21 cellular contexts compared by ENCODE assay signal in genomic region chr7:27685893-27686292, GRCh38. TPM values are rescaled to one million over a fixed set of nuclear protein-coding genes. Genes with fewer than 3 reads are reported as not detected.
DNase-seq lines count a peak whose midpoint lies in the region; ATAC-seq, FAIRE-seq and TF ChIP-seq lines count a peak whose summit lies in the region.
"Had no signal": no experiment of that assay in that cellular context is flagged by ENCODE, and none has a peak within 500 bp of the region (broad histone marks: within the 10 kb centered on the region; RNA-seq: fewer than 3 reads in every experiment).

No MANE protein-coding gene starts in this region.

- no TSS peak for BruUV-seq in endothelial cell of umbilical vein (replicated peaks; lab: Mats Ljungman, UMichigan)

- H3K9me1 ChIP-seq in endothelial cell of umbilical vein (replicated peaks; ENCODE audit: control insufficient read depth, extremely low read depth, insufficient read depth, low read length): no peaks in the 10 kb centered on the region

- no peak for TF ChIP-seq POLR2A in endothelial cell of umbilical vein (IDR thresholded peaks at IDR 0.05; ENCODE audit: low read depth, low read length)

- TF ChIP-seq RAD21 in SK-N-SH (IDR thresholded peaks at IDR 0.05; ENCODE audit: low read length): no peak

- no peaks in the 10 kb centered on the region for H3K27me3 ChIP-seq in SK-N-SH (ENCODE audit: insufficient read depth)
- no peaks in the 10 kb centered on the region for H3K27me3 ChIP-seq in Loucy (ENCODE audit: insufficient read depth, low read length, poor library complexity, severe bottlenecking)
- H3K27me3 ChIP-seq in endothelial cell of umbilical vein (ENCODE audit: control insufficient read depth in 2 of 2, insufficient read depth in 2 of 2, low read length in 2 of 2): no peaks in the 10 kb centered on the region
- H3K27me3 ChIP-seq: BLaER1 treated with 17β-estradiol and CSF1 and Interleukin-3, amounts not matched to agents 10 nM and 100 nM had no signal

- TF ChIP-seq EP300 in SK-N-SH (IDR thresholded peaks at IDR 0.05; ENCODE audit: borderline replicate concordance in 1 of 2, low read depth in 1 of 2, low read length in 1 of 2): no peak

- ATAC-seq in SK-N-SH treated with all-trans-retinoic acid at 6 μM for 48 hours (no peak), GM18498 (IDR thresholded peaks at IDR 0.05; ENCODE audit: unreplicated experiment) (no peak)
- ATAC-seq: A549; CD8-positive, alpha-beta T cell; GM12878 had no signal

- 65% methylated on average over 2 of the region's 2 CpGs for WGBS in SK-N-SH (ENCODE audit: low lambda C conversion rate)

- H4K20me1 ChIP-seq in SK-N-SH (ENCODE audit: insufficient read depth) (no peaks in the 10 kb centered on the region), Loucy (ENCODE audit: insufficient read depth, low read length, poor library complexity, severe bottlenecking) (no peaks in the 10 kb centered on the region), endothelial cell of umbilical vein (replicated peaks; ENCODE audit: control insufficient read depth, extremely low read depth, insufficient read depth, low read length) (no peaks in the 10 kb centered on the region)
- H4K20me1 ChIP-seq: BLaER1 treated with 17β-estradiol and CSF1 and Interleukin-3, amounts not matched to agents 10 nM and 100 nM had no signal

- H3K9ac ChIP-seq in SK-N-SH (no peak overlapping the region), Loucy (ENCODE audit: low read depth, low read length, poor library complexity, severe bottlenecking) (no peak overlapping the region), endothelial cell of umbilical vein (replicated peaks; ENCODE audit: extremely low read depth, insufficient read depth, low read length) (no peak overlapping the region)
- H3K9ac ChIP-seq: BLaER1 treated with 17β-estradiol and CSF1 and Interleukin-3, amounts not matched to agents 10 nM and 100 nM had no signal

- peaks cover 16% of the 10 kb centered on the region; the same call in 1 of the 2 replicates for H3K9me3 ChIP-seq in SK-N-SH
- no peaks in the 10 kb centered on the region for H3K9me3 ChIP-seq in Loucy (ENCODE audit: insufficient read depth, low read depth, low read length)
- no peaks in the 10 kb centered on the region for H3K9me3 ChIP-seq in endothelial cell of umbilical vein (replicated peaks; ENCODE audit: control insufficient read depth, insufficient read depth, low read length)
- H3K9me3 ChIP-seq: A549, Caco-2 had no signal

- no peak overlapping the region for H3K4me2 ChIP-seq in SK-N-SH
- no peak overlapping the region for H3K4me2 ChIP-seq in Loucy (ENCODE audit: low read depth, low read length, poor library complexity, severe bottlenecking)
- H3K4me2 ChIP-seq in endothelial cell of umbilical vein (ENCODE audit: insufficient read depth, low read length): peak overlapping the region; percentile 11
- H3K4me2 ChIP-seq: A549; BLaER1 treated with 17β-estradiol and CSF1 and Interleukin-3, amounts not matched to agents 10 nM and 100 nM had no signal

- FAIRE-seq in endothelial cell of umbilical vein (lab: Jason Lieb, UNC): peak; percentile 33
- FAIRE-seq: A549, D721Med, GM12878, GM12892, GM19239 had no signal

- DNase-seq in SK-N-SH (no peak), endothelial cell of umbilical vein (ENCODE audit: low read depth, low spot score) (no peak), NCI-H2081 treated with DMSO at 0.1 percent for 48 hours (lab: John Stamatoyannopoulos, UW) (no peak), T-helper 2 cell (no peak)
- DNase-seq: Caco-2; Calu3; CD4-positive, alpha-beta T cell; CD8-positive, alpha-beta T cell; DMS79 treated with DMSO at 0.1 percent for 48 hours; GDM1 had no signal

- H3F3A ChIP-seq in SK-N-SH (replicated peaks; ENCODE audit: insufficient read depth) (no peaks in the 10 kb centered on the region), Loucy (ENCODE audit: low read depth) (no peaks in the 10 kb centered on the region)

- POLR2A ChIA-PET in SK-N-SH (lab: Yijun Ruan, JAX): no interaction called here
- POLR2A ChIA-PET in endothelial cell of umbilical vein (lab: Charles Lee): interaction anchor here (0.6 kb wide), 1 partner anchor 95 kb away, joined by 3 read pairs; no protein-coding TSS in a partner anchor

- intact Hi-C loops in endothelial cell of umbilical vein (cut with micrococcal nuclease): loop anchor here (5.0 kb wide), 1 partner anchor 411 kb away; no protein-coding TSS in a partner anchor

- dilution Hi-C loops in endothelial cell of umbilical vein (cut with MboI; ENCODE audit: extremely low pct_ligation_motif_present, low sequenced_read_pairs): no loop called here

- no peaks in the 10 kb centered on the region for H3K36me3 ChIP-seq in SK-N-SH (replicated peaks in 1 of 2; ENCODE audit: control insufficient read depth in 1 of 2, insufficient read depth in 2 of 2, low read length in 1 of 2)
- H3K36me3 ChIP-seq in Loucy (ENCODE audit: insufficient read depth, low read length): no peaks in the 10 kb centered on the region
- no peaks in the 10 kb centered on the region for H3K36me3 ChIP-seq in endothelial cell of umbilical vein (ENCODE audit: control insufficient read depth in 2 of 2, extremely low read depth in 1 of 2, insufficient read depth in 2 of 2, low read length in 2 of 2)
- H3K36me3 ChIP-seq: BLaER1 treated with 17β-estradiol and CSF1 and Interleukin-3, amounts not matched to agents 10 nM and 100 nM had no signal

- H3K79me2 ChIP-seq in SK-N-SH (ENCODE audit: insufficient read depth) (no peaks in the 10 kb centered on the region), Loucy (ENCODE audit: insufficient read depth, low read length) (no peaks in the 10 kb centered on the region), endothelial cell of umbilical vein (ENCODE audit: control insufficient read depth, insufficient read depth, low read length) (no peaks in the 10 kb centered on the region)

- H3K4me1 ChIP-seq in SK-N-SH (ENCODE audit: control insufficient read depth in 1 of 2, insufficient read depth in 2 of 2, low read depth in 1 of 2, low read length in 1 of 2) (peaks cover 0 to 4% of the 10 kb centered on the region in 2 experiments; a peak in 2 of 4 replicates), Loucy (ENCODE audit: insufficient read depth, low read length, poor library complexity, severe bottlenecking) (peaks cover 9% of the 10 kb centered on the region), endothelial cell of umbilical vein (ENCODE audit: control insufficient read depth, extremely low read depth, insufficient read depth, low read length) (peaks cover 10% of the 10 kb centered on the region)
- H3K4me1 ChIP-seq: A549, Caco-2 had no signal

- H3K27ac ChIP-seq in SK-N-SH (ENCODE audit: low read depth in 2 of 2, low read length in 1 of 2) (no peak overlapping the region), endothelial cell of umbilical vein (ENCODE audit: insufficient read depth, low read depth, low read length) (no peak overlapping the region)
- H3K27ac ChIP-seq: 22Rv1; A549; BLaER1 treated with 17β-estradiol and CSF1 and Interleukin-3, amounts not matched to agents 10 nM and 100 nM; C4-2B had no signal

- H3K4me3 ChIP-seq in SK-N-SH (ENCODE audit: low read depth in 2 of 2, low read length in 1 of 2) (no peak overlapping the region), Loucy (ENCODE audit: low read length, poor library complexity, severe bottlenecking) (no peak overlapping the region), endothelial cell of umbilical vein (replicated peaks in 1 of 3; ENCODE audit: insufficient read depth in 1 of 3, low read depth in 1 of 3, low read length in 3 of 3) (no peak overlapping the region)
- H3K4me3 ChIP-seq: A549; BLaER1 treated with 17β-estradiol and CSF1 and Interleukin-3, amounts not matched to agents 10 nM and 100 nM; GM12878 had no signal

- CTCF ChIA-PET in SK-N-SH (lab: Yijun Ruan, JAX) (no interaction called here), endothelial cell of umbilical vein (lab: Charles Lee) (interaction anchor here (0.6 to 1.8 kb wide), 9 partner anchors 8 to 490 kb away, joined by 3 to 11 read pairs (median 5); partner anchors contain the start of gene HIBADH)

- H3K9me2 ChIP-seq in SK-N-SH (no peaks in the 10 kb centered on the region), Loucy (replicated peaks; ENCODE audit: low read depth, low read length) (no peaks in the 10 kb centered on the region)

- no peak overlapping the region for H2AFZ ChIP-seq in SK-N-SH (ENCODE audit: low read depth)
- peak overlapping the region; percentile 25; the same call in 1 of the 2 replicates for H2AFZ ChIP-seq in Loucy (ENCODE audit: low read length)
- no peak overlapping the region for H2AFZ ChIP-seq in endothelial cell of umbilical vein (ENCODE audit: low read depth, low read length)

- TF ChIP-seq CTCF in SK-N-SH (IDR thresholded peaks at IDR 0.05) (no peak), Loucy (conservative IDR thresholded peaks at IDR 0.05; ENCODE audit: low read length) (no peak), endothelial cell of umbilical vein (IDR thresholded peaks at IDR 0.05; ENCODE audit: extremely low read depth in 1 of 2, insufficient read depth in 1 of 2, low read depth in 1 of 2, low read length in 2 of 2) (no peak)

TF ChIP-seq in SK-N-SH, 30 proteins besides CTCF, POLR2A, EP300 and RAD21 (continues in another document):
- no peak for TF ChIP-seq GABPA (IDR thresholded peaks at IDR 0.05; ENCODE audit: low read depth)

RNA-seq across cellular contexts. Expression of gene HIBADH, which starts 23.2 kb away (rescaled TPM):
- polyA plus RNA-seq in SK-N-SH (2012; rRNA removed): 71.8 and 84.6 TPM in 2 replicates
- polyA plus RNA-seq in SK-N-SH (2012; cell fraction: cytosol; rRNA removed): 101 and 119 TPM in 2 replicates
- 20.9 and 36.2 TPM in 2 replicates for polyA plus RNA-seq in SK-N-SH (2012; cell fraction: nucleus; rRNA removed)
- 19.7 and 22.6 TPM in 2 replicates for total RNA-seq in endothelial cell of umbilical vein
- polyA plus RNA-seq in endothelial cell of umbilical vein: 25.0 and 30.5 TPM in 2 replicates
- 39.3 and 42.7 TPM in 2 replicates for polyA plus RNA-seq in endothelial cell of umbilical vein (2011; cell fraction: cytosol; rRNA removed)
- polyA plus RNA-seq in endothelial cell of umbilical vein (2011; cell fraction: nucleus; rRNA removed): 22.2 and 24.4 TPM in 2 replicates
- 27.2 and 30.2 TPM in 2 replicates for polyA plus RNA-seq in endothelial cell of umbilical vein (2012)
- 20.6 and 24.8 TPM in 2 replicates for polyA minus RNA-seq in endothelial cell of umbilical vein
- 8.8 TPM for polyA minus RNA-seq in endothelial cell of umbilical vein (2011; cell fraction: cytosol; rRNA and poly(A)+ RNA removed)
- 11.2 and 13.6 TPM in 2 replicates for polyA minus RNA-seq in endothelial cell of umbilical vein (2011; cell fraction: nucleus; rRNA and poly(A)+ RNA removed)

RNA-seq across cellular contexts. Expression of gene TAX1BP1, which starts 54.1 kb away (rescaled TPM):
- polyA plus RNA-seq in SK-N-SH (2012; rRNA removed): 70.3 and 108 TPM in 2 replicates
- polyA plus RNA-seq in SK-N-SH (2012; cell fraction: cytosol; rRNA removed): 111 and 125 TPM in 2 replicates
- 48.3 and 80.9 TPM in 2 replicates for polyA plus RNA-seq in SK-N-SH (2012; cell fraction: nucleus; rRNA removed)
- 70.4 and 77.7 TPM in 2 replicates for total RNA-seq in endothelial cell of umbilical vein
- 69.6 and 93.2 TPM in 2 replicates for polyA plus RNA-seq in endothelial cell of umbilical vein
- 52.3 and 55.6 TPM in 2 replicates for polyA plus RNA-seq in endothelial cell of umbilical vein (2011; cell fraction: cytosol; rRNA removed)
- 60.2 and 65.6 TPM in 2 replicates for polyA plus RNA-seq in endothelial cell of umbilical vein (2011; cell fraction: nucleus; rRNA removed)
- polyA plus RNA-seq in endothelial cell of umbilical vein (2012): 78.8 and 80.1 TPM in 2 replicates
- polyA minus RNA-seq in endothelial cell of umbilical vein: 233 and 288 TPM in 2 replicates
- 29.5 TPM for polyA minus RNA-seq in endothelial cell of umbilical vein (2011; cell fraction: cytosol; rRNA and poly(A)+ RNA removed)
- 221 and 323 TPM in 2 replicates for polyA minus RNA-seq in endothelial cell of umbilical vein (2011; cell fraction: nucleus; rRNA and poly(A)+ RNA removed)
